Comparison of ENCODE assay signal across 8 cellular contexts in genomic region chr14:89720741-89721315, GRCh38.
DNase-seq lines count a peak whose midpoint lies in the region; ATAC-seq and TF ChIP-seq lines count a peak whose summit lies in the region.

No MANE protein-coding gene starts in this region.

- intact Hi-C loops in Caco-2 (cut with micrococcal nuclease; ENCODE audit: unreplicated experiment): no loop called here

- H3K4me1 ChIP-seq in Caco-2: no peaks in the 10 kb centered on the region

- H3K27me3 Mint-ChIP-seq in Caco-2 (ENCODE audit: insufficient read depth, unreplicated experiment): peaks cover 3% of the 10 kb centered on the region

- no peaks in the 10 kb centered on the region for H3K36me3 ChIP-seq in Caco-2 (ENCODE audit: control insufficient read depth, insufficient read depth, low read length)

- H3K4me3 ChIP-seq in Caco-2 (ENCODE audit: low read depth, low read length): no peak overlapping the region

- H3K4me1 Mint-ChIP-seq in Caco-2 (ENCODE audit: low read depth, unreplicated experiment): no peaks in the 10 kb centered on the region

- H3K4me3 Mint-ChIP-seq in Caco-2 (ENCODE audit: unreplicated experiment): no peak overlapping the region

- H3K27ac Mint-ChIP-seq in Caco-2 (ENCODE audit: unreplicated experiment): no peak overlapping the region

- no peak for TF ChIP-seq CTCF in Caco-2 (IDR thresholded peaks at IDR 0.05; ENCODE audit: insufficient read depth in 1 of 2, low read depth in 1 of 2, low read length in 1 of 2, severe bottlenecking in 1 of 2, unreplicated experiment in 1 of 2)

- H3K27me3 ChIP-seq in Caco-2 (replicated peaks; ENCODE audit: control insufficient read depth, insufficient read depth, low read length): no peaks in the 10 kb centered on the region

- no peaks in the 10 kb centered on the region for H3K36me3 Mint-ChIP-seq in Caco-2 (ENCODE audit: insufficient read depth, unreplicated experiment)

- POLR2A ChIA-PET in Caco-2 (lab: Charles Lee): no interaction called here

- peak; percentile 78 for ATAC-seq in GM21825 (IDR thresholded peaks at IDR 0.05; ENCODE audit: unreplicated experiment)

- no TSS peak for BruUV-seq in Caco-2 (replicated peaks; lab: Mats Ljungman, UMichigan)

- H3K9me3 Mint-ChIP-seq in Caco-2 (ENCODE audit: unreplicated experiment): no peaks in the 10 kb centered on the region

- CTCF ChIA-PET in Caco-2 (lab: Charles Lee): no interaction called here

- no peaks in the 10 kb centered on the region for H3K9me3 ChIP-seq in Caco-2

- DNase-seq in EH (ENCODE audit: low read depth) (peak; percentile 7), NAMALWA (ENCODE audit: low spot score) (peak; percentile 46), iPS DF 19.7 (ENCODE audit: low read depth, low spot score) (peak; percentile 17), OCI-M1 (lab: John Stamatoyannopoulos, UW) (no peak), Caco-2 (no peak)
- peak; percentile 71 for DNase-seq in activated T-cell treated with anti-CD3 and anti-CD28 coated beads, Interleukin-2, amount 50 U/mL, for 1 hour
- peak; percentile 71 for DNase-seq in stimulated activated CD8-positive, alpha-beta memory T cell treated with anti-CD3 and anti-CD28 coated beads, Interleukin-4, amount 100 ng/mL, for 48 hours

Comparison
In these comparisons a context has a peak if more than half of its experiments do, and no peak if none do; other contexts are left out.
1. DNase-seq: peak in EH (single experiment), NAMALWA (single experiment), activated T-cell treated with anti-CD3 and anti-CD28 coated beads, Interleukin-2, amount 50 U/mL, for 1 hour (single experiment), iPS DF 19.7 (single experiment) and stimulated activated CD8-positive, alpha-beta memory T cell treated with anti-CD3 and anti-CD28 coated beads, Interleukin-4, amount 100 ng/mL, for 48 hours (single experiment); none in OCI-M1 (single experiment) and Caco-2 (0 of 2).